ENCODE assay signal across 9 cellular contexts in genomic region chr17:7626956-7627249, GRCh38. TPM values are rescaled to one million over a fixed set of nuclear protein-coding genes. Genes with fewer than 3 reads are reported as not detected.
DNase-seq lines count a peak whose midpoint lies in the region; ATAC-seq and TF ChIP-seq lines count a peak whose summit lies in the region.
"Had no signal": no experiment of that assay in that cellular context is flagged by ENCODE, and none has a peak within 500 bp of the region (broad histone marks: within the 10 kb centered on the region; RNA-seq: fewer than 3 reads in every experiment).

No MANE protein-coding gene starts in this region.

- peaks cover 10% of the 10 kb centered on the region for H3K4me1 ChIP-seq in CD8-positive, alpha-beta memory T cell (ENCODE audit: insufficient read depth, low read length)
- H3K4me1 ChIP-seq in Peyer's patch (peaks cover 0 to 24% (median 2%) of the 10 kb centered on the region in 4 donors), osteoblast (ENCODE audit: insufficient read depth, low read length) (peaks cover 5% of the 10 kb centered on the region)

- H3K27ac Mint-ChIP-seq in CD8-positive, alpha-beta memory T cell, result peak overlapping the region; percentile 69 to 97 (median 88)

- no peak for DNase-seq in CD8-positive, alpha-beta memory T cell
- peak in 1 of 3 donors; percentile 50 for DNase-seq in Peyer's patch
- no peak for DNase-seq in epithelial cell of proximal tubule (ENCODE audit: low read depth)
- peak; percentile 88 for DNase-seq in osteoblast (ENCODE audit: insufficient read length, low spot score, missing footprints)
- DNase-seq in activated effector memory CD4-positive, alpha-beta T cell treated with Interleukin-2 at 50 U/mL for 16 hours, result no peak
- no peak for DNase-seq in COLO668 (lab: John Stamatoyannopoulos, UW; ENCODE audit: unreplicated experiment)
- no peak for DNase-seq in NCI-H2196 (lab: John Stamatoyannopoulos, UW; ENCODE audit: unreplicated experiment)

- peak overlapping the region; percentile 90 for H3K4me3 ChIP-seq in CD8-positive, alpha-beta memory T cell (ENCODE audit: low read length)
- H3K4me3 ChIP-seq in Peyer's patch, result peak overlapping the region; percentile 64 to 94 (median 86)
- peak overlapping the region; percentile 90 for H3K4me3 ChIP-seq in epithelial cell of proximal tubule (ENCODE audit: low read depth, low read length)
- peak overlapping the region; percentile 95 for H3K4me3 ChIP-seq in osteoblast (ENCODE audit: insufficient read depth, low read length)

- no peak for ATAC-seq in HG03565 (IDR thresholded peaks at IDR 0.05; ENCODE audit: unreplicated experiment)

- H3K79me2 ChIP-seq in osteoblast (ENCODE audit: insufficient read depth, low read length), result peaks cover 15% of the 10 kb centered on the region

- no peaks in the 10 kb centered on the region for H3K9me3 ChIP-seq in CD8-positive, alpha-beta memory T cell (ENCODE audit: low read length)
- H3K9me3 ChIP-seq in Peyer's patch (no peaks in the 10 kb centered on the region), osteoblast (ENCODE audit: low read depth, low read length) (no peaks in the 10 kb centered on the region)

- no peaks in the 10 kb centered on the region for H3K36me3 ChIP-seq in CD8-positive, alpha-beta memory T cell (ENCODE audit: insufficient read depth, low read length)
- H3K36me3 ChIP-seq in Peyer's patch, result peaks cover 0 to 6% (median 0%) of the 10 kb centered on the region in 3 donors
- H3K36me3 ChIP-seq in osteoblast (ENCODE audit: insufficient read depth, low read length), result no peaks in the 10 kb centered on the region

- TF ChIP-seq POLR2A in Peyer's patch (IDR thresholded peaks at IDR 0.05), result no peak

- POLR2A ChIA-PET in CD8-positive, alpha-beta memory T cell (lab: Charles Lee), result interaction anchor here (1.5 to 2.9 kb wide), 7 partner anchors 12 to 143 kb away, joined by 3 to 42 read pairs (median 6); partner anchors contain the start of genes ATP1B2, FXR2, MPDU1 and POLR2A

- CTCF ChIA-PET in CD8-positive, alpha-beta memory T cell (lab: Charles Lee), result interaction anchor here (1.4 to 5.6 kb wide), 4 partner anchors 11 to 61 kb away, joined by 3 to 34 read pairs (median 14); partner anchors contain the start of genes FXR2, TP53 and WRAP53

- H3K4me2 ChIP-seq in osteoblast (ENCODE audit: insufficient read depth, low read length), result peak overlapping the region; percentile 95

- H3K4me1 Mint-ChIP-seq in CD8-positive, alpha-beta memory T cell, result peaks cover 12 to 20% (median 13%) of the 10 kb centered on the region in 3 donors

- no peaks in the 10 kb centered on the region for H3K9me3 Mint-ChIP-seq in CD8-positive, alpha-beta memory T cell

- TF ChIP-seq CTCF in Peyer's patch (IDR thresholded peaks at IDR 0.05), result no peak
- TF ChIP-seq CTCF in epithelial cell of proximal tubule (conservative IDR thresholded peaks at IDR 0.05; ENCODE audit: low read depth, low read length), result no peak
- TF ChIP-seq CTCF in osteoblast (IDR thresholded peaks at IDR 0.05; ENCODE audit: extremely low read depth, low read depth, low read length), result no peak

- peak overlapping the region; percentile 90 to 95 (median 93) for H3K4me3 Mint-ChIP-seq in CD8-positive, alpha-beta memory T cell

- H3K27me3 ChIP-seq in CD8-positive, alpha-beta memory T cell (ENCODE audit: insufficient read depth, low read length, poor library complexity, severe bottlenecking), result no peaks in the 10 kb centered on the region
- H3K27me3 ChIP-seq in Peyer's patch (no peaks in the 10 kb centered on the region), osteoblast (ENCODE audit: insufficient read depth, low read length) (no peaks in the 10 kb centered on the region)

- H4K20me1 ChIP-seq in osteoblast (ENCODE audit: insufficient read depth, low read length), result no peaks in the 10 kb centered on the region

- peak overlapping the region; percentile 93 for H2AFZ ChIP-seq in osteoblast (ENCODE audit: low read length)

- no peaks in the 10 kb centered on the region for H3K27me3 Mint-ChIP-seq in CD8-positive, alpha-beta memory T cell

- H3K27ac ChIP-seq in CD8-positive, alpha-beta memory T cell (ENCODE audit: low read depth, low read length), result peak overlapping the region; percentile 69
- H3K27ac ChIP-seq in Peyer's patch (peak overlapping the region; percentile 80 to 96 (median 94)), osteoblast (ENCODE audit: low read depth, low read length) (peak overlapping the region; percentile 85)

- peaks cover 0 to 7% (median 0%) of the 10 kb centered on the region in 3 donors for H3K36me3 Mint-ChIP-seq in CD8-positive, alpha-beta memory T cell

RNA-seq across cellular contexts. Expression of gene SAT2, which starts 0.7 kb away (rescaled TPM):
- 10 to 100 TPM; 18.4 to 21.6 TPM for total RNA-seq in CD8-positive, alpha-beta memory T cell
- polyA plus RNA-seq in CD8-positive, alpha-beta memory T cell, result 37.0 TPM
- 100 to 1,000 TPM; 144 to 303 (median 229) TPM for total RNA-seq in Peyer's patch
- total RNA-seq in epithelial cell of proximal tubule, result 32.6 and 43.4 TPM in 2 replicates
- total RNA-seq in osteoblast, result 41.3 and 52.5 TPM in 2 replicates

RNA-seq across cellular contexts. Expression of gene SHBG, which starts 3.0 kb away (rescaled TPM):
- total RNA-seq in CD8-positive, alpha-beta memory T cell, result not detected
- polyA plus RNA-seq in CD8-positive, alpha-beta memory T cell, result not detected
- total RNA-seq in Peyer's patch (10 to 100 TPM in 2 of 4 donors, 1 to 10 TPM in 2; 2.1 to 38.0 (median 16.3) TPM), epithelial cell of proximal tubule (not detected in 2 replicates), osteoblast (0.36 and 0.88 TPM in 2 replicates)

RNA-seq across cellular contexts. Expression of gene FXR2, which starts 12.2 kb away (rescaled TPM):
- total RNA-seq in CD8-positive, alpha-beta memory T cell, result 10 to 100 TPM; 45.7 to 45.9 TPM
- 20.4 TPM for polyA plus RNA-seq in CD8-positive, alpha-beta memory T cell
- 10 to 100 TPM; 28.8 to 38.1 (median 30.4) TPM for total RNA-seq in Peyer's patch
- total RNA-seq in epithelial cell of proximal tubule, result 49.9 and 53.6 TPM in 2 replicates
- total RNA-seq in osteoblast, result 41.8 and 42.7 TPM in 2 replicates

RNA-seq across cellular contexts. Expression of gene ATP1B2, which starts 23.8 kb away (rescaled TPM):
- total RNA-seq in CD8-positive, alpha-beta memory T cell, result under 1 TPM; 0.40 to 0.53 TPM
- not detected for polyA plus RNA-seq in CD8-positive, alpha-beta memory T cell
- total RNA-seq in Peyer's patch, result under 1 TPM in 1 of 4 donors, not detected in 3; 0.47 TPM
- total RNA-seq in epithelial cell of proximal tubule, result not detected in 2 replicates
- under 0.01 TPM in 1 of 2 replicates, not detected in the other for total RNA-seq in osteoblast
- total RNA-seq: dermis microvascular lymphatic vessel endothelial cell had no signal

RNA-seq across cellular contexts. Expression of gene SOX15, which starts 37.0 kb away (rescaled TPM):
- under 1 TPM; 0.29 to 0.31 TPM for total RNA-seq in CD8-positive, alpha-beta memory T cell
- not detected for polyA plus RNA-seq in CD8-positive, alpha-beta memory T cell
- total RNA-seq in Peyer's patch, result 1 to 10 TPM in 3 of 4 donors, not detected in 1; 1.9 to 2.7 (median 2.4) TPM
- total RNA-seq in epithelial cell of proximal tubule, result 18.7 and 19.0 TPM in 2 replicates
- total RNA-seq in osteoblast, result 0.59 and 0.72 TPM in 2 replicates
